In the genomic region with DNA sequence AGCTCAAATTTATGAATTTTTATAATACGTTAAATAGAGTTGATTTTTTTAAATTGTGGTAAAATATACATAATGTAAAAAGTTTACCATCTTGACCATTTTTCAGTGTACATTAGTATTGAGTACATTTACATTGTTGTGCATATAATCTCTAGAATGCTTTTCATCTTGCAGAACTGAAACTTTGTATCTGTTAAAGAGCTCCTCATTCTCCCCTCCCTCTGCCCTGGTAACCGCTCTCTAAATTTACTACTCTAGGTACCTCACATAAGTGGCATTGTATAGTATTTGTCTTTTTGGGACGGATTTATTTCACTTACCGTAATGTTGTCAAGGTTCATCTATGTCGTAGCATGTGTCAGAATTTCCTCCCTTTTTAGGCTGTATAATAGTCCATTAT, we compare ENCODE assay signal across 20 cellular contexts.
"Had no signal": no experiment of that assay in that cellular context is flagged by ENCODE, and none has a peak within 500 bp of the region (broad histone marks: within the 10 kb centered on the region; RNA-seq: fewer than 3 reads in every experiment).

No MANE protein-coding gene starts in this region.

- H3K9ac ChIP-seq: parathyroid adenoma had no signal

- H3K27ac ChIP-seq: colonic mucosa, hepatocyte, left ventricle myocardium inferior, lower lobe of right lung, parathyroid adenoma, spleen had no signal

- FAIRE-seq: kidney had no signal

- H3K27me3 ChIP-seq: colonic mucosa, hepatocyte, spleen had no signal

- H3K4me3 ChIP-seq: colonic mucosa, hepatocyte, left ventricle myocardium inferior, lower lobe of right lung, spleen had no signal

- H3K36me3 ChIP-seq: colonic mucosa, left ventricle myocardium inferior, spleen had no signal

- H2AFZ ChIP-seq: hepatocyte, parathyroid adenoma had no signal

- H3K9me3 ChIP-seq: colonic mucosa, left ventricle myocardium inferior, lower lobe of right lung, spleen had no signal

- DNase-seq: colonic mucosa; dermis blood vessel endothelial cell; effector CD4-positive, alpha-beta T cell; foreskin melanocyte; head of caudate nucleus; kidney; left cardiac atrium; left ventricle myocardium inferior; lower lobe of right lung; mesenchymal stem cell; midbrain; naive B cell; spleen; stimulated activated CD4-positive, alpha-beta T cell treated with anti-CD3 and anti-CD28 coated beads, Interleukin-15, amount 100 ng/mL, for 24 hours; stimulated activated CD4-positive, alpha-beta T cell treated with anti-CD3 and anti-CD28 coated beads, Interleukin-2, amount 100 ng/mL, for 24 hours; stimulated activated naive CD4-positive, alpha-beta T cell treated with Interleukin-2 at 50 U/mL for 16 hours; trophoblast cell had no signal

- ATAC-seq: left cardiac atrium, lower lobe of right lung, sciatic nerve had no signal

- H3K4me2 ChIP-seq: hepatocyte had no signal

- H3K4me1 ChIP-seq: colonic mucosa, lower lobe of right lung, parathyroid adenoma had no signal
